Comparison of ENCODE assay signal across 11 cellular contexts in genomic region chr18:9106094-9106493, GRCh38. TPM values are rescaled to one million over a fixed set of nuclear protein-coding genes. Genes with fewer than 3 reads are reported as not detected.
DNase-seq lines count a peak whose midpoint lies in the region; ATAC-seq and TF ChIP-seq lines count a peak whose summit lies in the region.
"Had no signal": no experiment of that assay in that cellular context is flagged by ENCODE, and none has a peak within 500 bp of the region (broad histone marks: within the 10 kb centered on the region; RNA-seq: fewer than 3 reads in every experiment).

No MANE protein-coding gene starts in this region.

- peak overlapping the region; percentile 88 for H3K4me3 ChIP-seq in left ventricle myocardium inferior
- peak overlapping the region in 6 of 12 donors; percentile 58 to 86 (median 79) for H3K4me3 ChIP-seq in heart left ventricle
- peak overlapping the region; percentile 1 for H3K4me3 ChIP-seq in astrocyte of the cerebellum (ENCODE audit: low read depth, low read length)
- peak overlapping the region in 2 of 3 donors; percentile 2 to 78 for H3K4me3 ChIP-seq in right lobe of liver
- H3K4me3 ChIP-seq in upper lobe of left lung, result peak overlapping the region in 1 of 4 donors; percentile 59
- H3K4me3 ChIP-seq in left lung, result peak overlapping the region in 1 of 2 donors; percentile 10

- in situ Hi-C loops in astrocyte of the cerebellum (cut with HindIII; ENCODE audit: low sequenced_read_pairs), result no loop called here

- H3K27me3 ChIP-seq in left ventricle myocardium inferior (ENCODE audit: low read depth), result no peaks in the 10 kb centered on the region
- H3K27me3 ChIP-seq in heart left ventricle, result no peaks in the 10 kb centered on the region
- no peaks in the 10 kb centered on the region for H3K27me3 ChIP-seq in right lobe of liver
- H3K27me3 ChIP-seq in upper lobe of left lung, result no peaks in the 10 kb centered on the region
- H3K27me3 ChIP-seq in left lung, result no peaks in the 10 kb centered on the region

- DNase-seq in left ventricle myocardium inferior (no peak), heart left ventricle (no peak), astrocyte of the cerebellum (ENCODE audit: low read depth) (no peak), right lobe of liver (no peak), upper lobe of left lung (no peak), left lobe of liver (ENCODE audit: low spot score) (no peak), left lung (no peak)
- DNase-seq: activated CD8-positive, alpha-beta memory T cell treated with anti-CD3 and anti-CD28 coated beads for 24 hours; NCI-H748 treated with DMSO at 0.1 percent for 48 hours had no signal

- no peak for ATAC-seq in heart left ventricle
- ATAC-seq in right lobe of liver, result no peak
- ATAC-seq in upper lobe of left lung (ENCODE audit: low FRiP score in 2 of 2), result no peak
- ATAC-seq in left lobe of liver, result no peak
- no peak for ATAC-seq in left lung
- ATAC-seq in GM18517 (IDR thresholded peaks at IDR 0.05; ENCODE audit: unreplicated experiment), result no peak
- ATAC-seq: sciatic nerve had no signal

- no peak for TF ChIP-seq EP300 in upper lobe of left lung (IDR thresholded peaks at IDR 0.05)

- no peak for TF ChIP-seq CTCF in left ventricle myocardium inferior (IDR thresholded peaks at IDR 0.05; ENCODE audit: borderline replicate concordance)
- no peak for TF ChIP-seq CTCF in heart left ventricle (IDR thresholded peaks at IDR 0.05)
- no peak for TF ChIP-seq CTCF in astrocyte of the cerebellum (IDR thresholded peaks at IDR 0.05; ENCODE audit: low read depth, low read length, missing control alignments)
- TF ChIP-seq CTCF in right lobe of liver (IDR thresholded peaks at IDR 0.05), result no peak
- TF ChIP-seq CTCF in upper lobe of left lung (IDR thresholded peaks at IDR 0.05), result no peak
- no peak for TF ChIP-seq CTCF in left lung (IDR thresholded peaks at IDR 0.05)

- 43 to 60% (median 54%) methylated on average over 1 of the region's 1 CpG for WGBS in heart left ventricle, 4 donors
- 31% methylated on average over 1 of the region's 1 CpG for WGBS in right lobe of liver (ENCODE audit: insufficient coverage, low coverage, low lambda C conversion rate, missing lambda C conversion rate)
- 68 to 82% methylated on average over 1 of the region's 1 CpG for WGBS in upper lobe of left lung, 2 donors

- H3K9me3 ChIP-seq in left ventricle myocardium inferior (replicated peaks) (no peaks in the 10 kb centered on the region), heart left ventricle (no peaks in the 10 kb centered on the region), right lobe of liver (no peaks in the 10 kb centered on the region), upper lobe of left lung (no peaks in the 10 kb centered on the region), left lung (no peaks in the 10 kb centered on the region)

- intact Hi-C loops in left ventricle myocardium inferior (cut with micrococcal nuclease), result no loop called here
- intact Hi-C loops in heart left ventricle (cut with DNase I), result no loop called here
- intact Hi-C loops in right lobe of liver (cut with DNase I), result no loop called here
- intact Hi-C loops in left lung (cut with DNase I), result no loop called here

- H3K4me1 ChIP-seq in left ventricle myocardium inferior, result peaks cover 95% of the 10 kb centered on the region
- peaks cover 13 to 84% (median 80%) of the 10 kb centered on the region in 12 donors for H3K4me1 ChIP-seq in heart left ventricle
- peaks cover 0 to 75% (median 16%) of the 10 kb centered on the region in 4 donors for H3K4me1 ChIP-seq in right lobe of liver
- H3K4me1 ChIP-seq in upper lobe of left lung, result peaks cover 62 to 77% (median 69%) of the 10 kb centered on the region in 4 donors
- H3K4me1 ChIP-seq in left lung, result peaks cover 48 to 85% of the 10 kb centered on the region in 2 donors

- TF ChIP-seq POLR2A in heart left ventricle (IDR thresholded peaks at IDR 0.05) (no peak), right lobe of liver (IDR thresholded peaks at IDR 0.05) (no peak), upper lobe of left lung (IDR thresholded peaks at IDR 0.05) (no peak)

- H3K36me3 ChIP-seq in left ventricle myocardium inferior, result no peaks in the 10 kb centered on the region
- no peaks in the 10 kb centered on the region for H3K36me3 ChIP-seq in heart left ventricle
- H3K36me3 ChIP-seq in right lobe of liver, result no peaks in the 10 kb centered on the region
- H3K36me3 ChIP-seq in upper lobe of left lung, result peaks cover 0 to 3% (median 0%) of the 10 kb centered on the region in 4 donors
- no peaks in the 10 kb centered on the region for H3K36me3 ChIP-seq in left lung

- H3K27ac ChIP-seq in left ventricle myocardium inferior (replicated peaks), result no peak overlapping the region
- peak overlapping the region in 2 of 12 donors; percentile 36 to 51 for H3K27ac ChIP-seq in heart left ventricle
- H3K27ac ChIP-seq in right lobe of liver, result peak overlapping the region in 1 of 3 donors; percentile 95
- peak overlapping the region in 3 of 4 donors; percentile 8 to 98 (median 54) for H3K27ac ChIP-seq in upper lobe of left lung
- H3K27ac ChIP-seq in left lung, result peak overlapping the region in 1 of 2 donors; percentile 21

RNA-seq across cellular contexts. Expression of gene NDUFV2, which starts 3.6 kb away (rescaled TPM):
- 455 TPM for total RNA-seq in left ventricle myocardium inferior
- total RNA-seq in heart left ventricle, result 100 to 1,000 TPM; 236 to 469 (median 407) TPM
- polyA plus RNA-seq in heart left ventricle, result 1,000 to 10,000 TPM in 1 of 2 donors, 100 to 1,000 TPM in 1; 478 to 1,311 TPM
- 100 to 1,000 TPM; 164 to 236 (median 183) TPM for total RNA-seq in right lobe of liver
- 100 to 1,000 TPM in 4 of 6 donors, 10 to 100 TPM in 2; 45.3 to 154 (median 113) TPM for total RNA-seq in upper lobe of left lung
- total RNA-seq in left lobe of liver, result 151 TPM
- 100 to 1,000 TPM; 108 to 138 TPM for total RNA-seq in left lung

RNA-seq across cellular contexts. Expression of gene ANKRD12, which starts 30.5 kb away (rescaled TPM):
- 49.3 TPM for total RNA-seq in left ventricle myocardium inferior
- total RNA-seq in heart left ventricle, result 10 to 100 TPM; 18.6 to 70.9 (median 53.8) TPM
- polyA plus RNA-seq in heart left ventricle, result 10 to 100 TPM in 1 of 2 donors, 1 to 10 TPM in 1; 7.7 to 20.9 TPM
- total RNA-seq in right lobe of liver, result 10 to 100 TPM; 12.3 to 38.7 (median 21.4) TPM
- 10 to 100 TPM; 32.8 to 80.7 (median 65.6) TPM for total RNA-seq in upper lobe of left lung
- total RNA-seq in left lobe of liver, result 15.0 TPM
- 10 to 100 TPM; 47.6 to 64.3 TPM for total RNA-seq in left lung
